ENCODE assay signal across 20 cellular contexts in the genomic region with DNA sequence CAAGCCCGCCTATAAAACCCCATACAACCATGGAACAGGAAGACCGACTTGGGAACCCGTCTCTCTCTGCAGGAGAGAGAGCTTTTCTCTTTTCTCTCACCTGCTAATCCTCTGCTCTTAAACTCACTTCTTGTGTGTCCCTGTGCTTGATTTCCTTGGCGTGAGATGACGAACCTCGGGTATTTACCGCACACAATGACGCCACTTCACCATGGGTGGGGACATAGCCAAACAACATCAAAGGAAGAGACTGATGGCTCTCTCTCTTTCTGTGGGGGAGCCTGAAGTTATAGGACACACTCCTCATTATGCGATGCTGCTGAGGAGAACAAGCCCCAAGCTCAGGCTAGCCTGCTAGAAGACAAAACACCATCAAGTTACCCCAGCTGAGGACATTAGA.
DNase-seq lines count a peak whose midpoint lies in the region; ATAC-seq and TF ChIP-seq lines count a peak whose summit lies in the region.
"Had no signal": no experiment of that assay in that cellular context is flagged by ENCODE, and none has a peak within 500 bp of the region (broad histone marks: within the 10 kb centered on the region; RNA-seq: fewer than 3 reads in every experiment).

No MANE protein-coding gene starts in this region.

- H2AFZ ChIP-seq in PC-3 (ENCODE audit: low read length): no peak overlapping the region

- peak overlapping the region; percentile 23 for H3K4me3 Mint-ChIP-seq in nephron progenitor cell
- no peak overlapping the region for H3K4me3 Mint-ChIP-seq in CD14-positive monocyte

- H3K27ac ChIP-seq in HUES48 (ENCODE audit: low read depth, low read length) (peak overlapping the region; percentile 83), PC-3 (ENCODE audit: low read length) (peak overlapping the region; percentile 71)
- H3K27ac ChIP-seq: BLaER1 treated with 17β-estradiol and CSF1 and Interleukin-3, amounts not matched to agents 10 nM and 100 nM had no signal

- peaks cover 4% of the 10 kb centered on the region for H3F3A ChIP-seq in PC-3 (ENCODE audit: low read length, unreplicated experiment)

- no peaks in the 10 kb centered on the region for H3K4me1 Mint-ChIP-seq in nephron progenitor cell
- no peaks in the 10 kb centered on the region for H3K4me1 Mint-ChIP-seq in CD14-positive monocyte

- intact Hi-C loops in PC-3 (cut with micrococcal nuclease) (no loop called here), CD14-positive monocyte (cut with micrococcal nuclease) (no loop called here)

- 0 out of 2 replicates have a peak overlapping the region, but pooled peaks have one; percentile 15 for H3K4me3 ChIP-seq in HUES48 (ENCODE audit: low read depth, low read length)
- no peak overlapping the region for H3K4me3 ChIP-seq in PC-3 (ENCODE audit: low read length)
- H3K4me3 ChIP-seq: BLaER1 treated with 17β-estradiol and CSF1 and Interleukin-3, amounts not matched to agents 10 nM and 100 nM; MG63 had no signal

- H3K79me2 ChIP-seq in PC-3 (ENCODE audit: low read length): no peaks in the 10 kb centered on the region

- H3K4me1 ChIP-seq in HUES48 (ENCODE audit: control insufficient read depth, insufficient read depth, low read length): peaks cover 15% of the 10 kb centered on the region
- peaks cover 19% of the 10 kb centered on the region for H3K4me1 ChIP-seq in PC-3 (ENCODE audit: insufficient read depth, low read length)
- H3K4me1 ChIP-seq: BLaER1 treated with 17β-estradiol and CSF1 and Interleukin-3, amounts not matched to agents 10 nM and 100 nM had no signal

- ATAC-seq in PC-3: no peak

- H4K20me1 ChIP-seq in PC-3 (ENCODE audit: low read length): no peaks in the 10 kb centered on the region
- H4K20me1 ChIP-seq: BLaER1 treated with 17β-estradiol and CSF1 and Interleukin-3, amounts not matched to agents 10 nM and 100 nM had no signal

- H3K9me3 Mint-ChIP-seq in nephron progenitor cell (no peaks in the 10 kb centered on the region), CD14-positive monocyte (peaks cover 0 to 11% (median 6%) of the 10 kb centered on the region in 7 donors)

- TF ChIP-seq CTCF in PC-3 (conservative IDR thresholded peaks at IDR 0.05; ENCODE audit: low read depth, low read length) (no peak), nephron progenitor cell (IDR thresholded peaks at IDR 0.05) (no peak), CD14-positive monocyte (IDR thresholded peaks at IDR 0.05) (no peak)

- CTCF ChIA-PET in PC-3 (lab: Charles Lee): no interaction called here

- no peaks in the 10 kb centered on the region for H3K36me3 ChIP-seq in HUES48 (ENCODE audit: control insufficient read depth, insufficient read depth, low read length)
- no peaks in the 10 kb centered on the region for H3K36me3 ChIP-seq in PC-3 (ENCODE audit: low read depth, low read length)
- H3K36me3 ChIP-seq: BLaER1 treated with 17β-estradiol and CSF1 and Interleukin-3, amounts not matched to agents 10 nM and 100 nM; MG63 had no signal

- H3K36me3 Mint-ChIP-seq in nephron progenitor cell (ENCODE audit: low read depth) (no peaks in the 10 kb centered on the region), CD14-positive monocyte (no peaks in the 10 kb centered on the region)

- no TSS peak for BruUV-seq in PC-3 (replicated peaks; lab: Mats Ljungman, UMichigan)

- H3K9me3 ChIP-seq in HUES48 (ENCODE audit: control insufficient read depth, insufficient read depth, low read length) (no peaks in the 10 kb centered on the region), PC-3 (ENCODE audit: low read length) (no peaks in the 10 kb centered on the region)
- H3K9me3 ChIP-seq: BLaER1 treated with 17β-estradiol and CSF1 and Interleukin-3, amounts not matched to agents 10 nM and 100 nM; MG63 had no signal

- H3K9ac ChIP-seq in HUES48 (ENCODE audit: low read depth, low read length) (peak overlapping the region; percentile 56; the same call in 1 of the 2 replicates), PC-3 (ENCODE audit: low read length) (no peak overlapping the region)
- H3K9ac ChIP-seq: BLaER1 treated with 17β-estradiol and CSF1 and Interleukin-3, amounts not matched to agents 10 nM and 100 nM had no signal

- H3K27me3 ChIP-seq in HUES48 (ENCODE audit: control insufficient read depth, insufficient read depth, low read length) (no peaks in the 10 kb centered on the region), PC-3 (ENCODE audit: low read length) (no peaks in the 10 kb centered on the region)
- H3K27me3 ChIP-seq: BLaER1 treated with 17β-estradiol and CSF1 and Interleukin-3, amounts not matched to agents 10 nM and 100 nM; MG63 had no signal

- H3K27ac Mint-ChIP-seq in nephron progenitor cell (no peak overlapping the region), CD14-positive monocyte (peak overlapping the region in 1 of 7 donors; percentile 5)

- peak; percentile 82 for DNase-seq in DMS53 (lab: John Stamatoyannopoulos, UW)
- no peak for DNase-seq in PC-3
- DNase-seq in nephron progenitor cell: no peak
- no peak for DNase-seq in CD14-positive monocyte (ENCODE audit: low spot score)
- DNase-seq in islet precursor cell: no peak
- no peak for DNase-seq in activated T-cell treated with anti-CD3 and anti-CD28 coated beads for 4 hours
- DNase-seq in NCI-H1417 treated with DMSO at 0.1 percent for 48 hours (lab: John Stamatoyannopoulos, UW): no peak
- DNase-seq: DMS79 treated with DMSO at 0.1 percent for 48 hours; H7; Kasumi-1; MG63; NCI-H1092; NCI-H1694; NCI-H2107; NCI-H2227 treated with DMSO at 0.1 percent for 48 hours; NCI-H524 treated with DMSO at 0.1 percent for 48 hours; NK-92 treated with Interleukin-12 subunit alpha and Interleukin-12 subunit beta, amount 100 ng/mL, for 24 hours; Right ventricle myocardium superior had no signal

- no peaks in the 10 kb centered on the region for H3K9me2 ChIP-seq in PC-3 (replicated peaks; ENCODE audit: low read length)

- H3K27me3 Mint-ChIP-seq in nephron progenitor cell (ENCODE audit: low read depth, poor library complexity) (peaks cover 5% of the 10 kb centered on the region), CD14-positive monocyte (ENCODE audit: low read depth in 3 of 3) (no peaks in the 10 kb centered on the region)

- POLR2A ChIA-PET in PC-3 (lab: Charles Lee; ENCODE audit: unreplicated experiment): no interaction called here

- no peak overlapping the region for H3K4me2 ChIP-seq in PC-3 (ENCODE audit: low read length)
- H3K4me2 ChIP-seq: BLaER1 treated with 17β-estradiol and CSF1 and Interleukin-3, amounts not matched to agents 10 nM and 100 nM had no signal
